In genomic region chr5:111672126-111672525, GRCh38 we compare ENCODE assay signal across 10 cellular contexts.
"Had no signal": no experiment of that assay in that cellular context is flagged by ENCODE, and none has a peak within 500 bp of the region (broad histone marks: within the 10 kb centered on the region; RNA-seq: fewer than 3 reads in every experiment).

No MANE protein-coding gene starts in this region.

- H3K36me3 Mint-ChIP-seq: IgD-negative memory B cell had no signal

- H3K4me1 Mint-ChIP-seq: IgD-negative memory B cell had no signal

- H3K36me3 ChIP-seq: HAP-1 had no signal

- H3K9me3 ChIP-seq: HAP-1 had no signal

- H3K27me3 Mint-ChIP-seq: IgD-negative memory B cell had no signal

- H3K27ac ChIP-seq: GM23248, KMS-11 had no signal

- H3K4me3 Mint-ChIP-seq: HFFc6, IgD-negative memory B cell had no signal

- DNase-seq: GM23248, GOT3, H7, HFFc6, KBM-7 had no signal

- H3K4me1 ChIP-seq: HAP-1 had no signal

- H3K4me3 ChIP-seq: GM23248, HAP-1 had no signal

- H3K9me3 Mint-ChIP-seq: HFFc6 had no signal

- H3K27ac Mint-ChIP-seq: HFFc6, IgD-negative memory B cell had no signal

- ATAC-seq: HCT116, HepG2 had no signal
